In the genomic region with DNA sequence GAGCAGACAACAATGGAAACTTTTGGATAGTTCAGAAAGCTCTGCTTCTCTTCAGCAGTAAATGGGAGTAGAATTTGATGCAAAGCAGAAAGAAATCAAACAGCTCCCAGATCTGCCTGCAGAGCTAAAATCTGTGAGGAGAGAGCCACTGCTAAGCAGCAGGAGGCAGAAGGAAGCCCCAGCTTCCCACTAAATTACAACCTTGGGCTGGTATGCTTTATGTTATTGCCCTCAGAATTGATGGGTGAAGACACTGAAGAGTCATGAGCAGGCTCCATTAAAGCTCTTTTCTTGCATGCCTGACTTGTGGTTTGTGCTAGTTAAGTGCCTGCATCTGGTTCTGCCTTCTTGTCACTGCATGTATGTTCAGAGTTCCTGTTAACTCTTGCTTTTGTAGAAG, we compare ENCODE assay signal across 17 cellular contexts. TPM values are rescaled to one million over a fixed set of nuclear protein-coding genes. Genes with fewer than 3 reads are reported as not detected.
"Had no signal": no experiment of that assay in that cellular context is flagged by ENCODE, and none has a peak within 500 bp of the region (broad histone marks: within the 10 kb centered on the region; RNA-seq: fewer than 3 reads in every experiment).

No MANE protein-coding gene starts in this region.

- ATAC-seq: activated CD4-positive, CD25-positive, alpha-beta regulatory T cell treated with anti-CD3 and anti-CD28 coated beads, Interleukin-2, amount 50 U/mL, for 24 hours; left lobe of liver; mucosa of descending colon; natural killer cell had no signal

- H3K4me3 Mint-ChIP-seq: activated CD4-positive, alpha-beta memory T cell treated with anti-CD3 and anti-CD28 coated beads for 36 hours; activated naive CD4-positive, alpha-beta T cell treated with anti-CD3 and anti-CD28 coated beads, Interleukin-2, amount 50 U/mL, for 24 hours; activated T-cell treated with anti-CD3 and anti-CD28 coated beads, Interleukin-2, amount 50 U/mL, for 24 hours; natural killer cell had no signal

- H3K4me1 Mint-ChIP-seq: activated naive CD4-positive, alpha-beta T cell treated with anti-CD3 and anti-CD28 coated beads, Interleukin-2, amount 50 U/mL, for 24 hours; natural killer cell had no signal

- H3K36me3 ChIP-seq: vagina had no signal

- H3K36me3 Mint-ChIP-seq: natural killer cell had no signal

- H3K27ac ChIP-seq: right atrium auricular region, skin epidermis, tibial nerve, vagina had no signal

- H3K4me1 ChIP-seq: right atrium auricular region, vagina had no signal

- H3K27me3 ChIP-seq: right atrium auricular region, tibial nerve, vagina had no signal

- H3K27ac Mint-ChIP-seq: activated CD4-positive, alpha-beta memory T cell treated with anti-CD3 and anti-CD28 coated beads for 36 hours; activated naive CD4-positive, alpha-beta T cell treated with anti-CD3 and anti-CD28 coated beads, Interleukin-2, amount 50 U/mL, for 24 hours; activated T-cell treated with anti-CD3 and anti-CD28 coated beads, Interleukin-2, amount 50 U/mL, for 24 hours; natural killer cell had no signal

- H3K27me3 Mint-ChIP-seq: activated CD4-positive, alpha-beta memory T cell treated with anti-CD3 and anti-CD28 coated beads for 36 hours; activated naive CD4-positive, alpha-beta T cell treated with anti-CD3 and anti-CD28 coated beads, Interleukin-2, amount 50 U/mL, for 24 hours; activated T-cell treated with anti-CD3 and anti-CD28 coated beads, Interleukin-2, amount 50 U/mL, for 24 hours had no signal

- H3K9me3 Mint-ChIP-seq: activated CD4-positive, alpha-beta memory T cell treated with anti-CD3 and anti-CD28 coated beads for 36 hours; activated naive CD4-positive, alpha-beta T cell treated with anti-CD3 and anti-CD28 coated beads, Interleukin-2, amount 50 U/mL, for 24 hours; activated T-cell treated with anti-CD3 and anti-CD28 coated beads, Interleukin-2, amount 50 U/mL, for 24 hours; natural killer cell had no signal

- DNase-seq: activated CD4-positive, alpha-beta memory T cell treated with anti-CD3 and anti-CD28 coated beads for 36 hours; activated effector memory CD4-positive, alpha-beta T cell treated with anti-CD3 and anti-CD28 coated beads, Interleukin-2, amount 50 U/mL, for 16 hours; activated T-cell treated with anti-CD3 and anti-CD28 coated beads, Interleukin-2, amount 50 U/mL, for 24 hours; mammary epithelial cell; mucosa of descending colon; natural killer cell; nucleus accumbens; stimulated activated CD4-positive, alpha-beta T cell treated with anti-CD3 and anti-CD28 coated beads, Interleukin-15, amount 100 ng/mL, for 24 hours; stimulated activated CD4-positive, alpha-beta T cell treated with anti-CD3 and anti-CD28 coated beads, Interleukin-4, amount 100 ng/mL, for 1 hour; stimulated activated naive CD4-positive, alpha-beta T cell had no signal

- H3K4me3 ChIP-seq: mucosa of descending colon, right atrium auricular region, skin epidermis, tibial nerve, vagina had no signal

- H3K9me3 ChIP-seq: mucosa of descending colon, right atrium auricular region, tibial nerve, vagina had no signal

RNA-seq across cellular contexts. Expression of a gene that starts 8.4 kb away (rescaled TPM):
- total RNA-seq: vagina had no signal
